29 cellular contexts compared by ENCODE assay signal in the genomic region with DNA sequence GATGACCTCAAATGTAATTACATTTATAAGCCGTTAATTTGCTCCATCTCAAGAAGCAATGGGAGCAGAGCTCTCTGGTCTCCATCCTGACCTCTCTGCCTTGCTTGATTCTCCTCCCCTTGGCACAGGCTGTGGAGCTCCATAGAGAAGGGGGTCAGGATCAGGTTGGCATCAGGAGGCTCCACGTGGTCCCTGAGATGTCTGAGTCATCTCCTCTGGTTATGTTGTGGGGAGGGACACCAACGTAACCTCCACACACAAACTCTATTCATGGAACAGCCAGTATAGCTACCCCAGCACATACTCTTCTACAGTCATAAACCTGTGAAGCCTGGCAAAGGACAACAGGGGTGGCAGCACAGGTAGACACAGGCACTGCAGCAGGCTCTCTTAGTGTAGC. TPM values are rescaled to one million over a fixed set of nuclear protein-coding genes. Genes with fewer than 3 reads are reported as not detected.
DNase-seq lines count a peak whose midpoint lies in the region; ATAC-seq and TF ChIP-seq lines count a peak whose summit lies in the region.
"Had no signal": no experiment of that assay in that cellular context is flagged by ENCODE, and none has a peak within 500 bp of the region (broad histone marks: within the 10 kb centered on the region; RNA-seq: fewer than 3 reads in every experiment).

No MANE protein-coding gene starts in this region.

- H3K27me3 ChIP-seq in CD4-positive, alpha-beta T cell (ENCODE audit: control insufficient read depth, insufficient read depth, low read length): no peaks in the 10 kb centered on the region
- H3K27me3 ChIP-seq in right cardiac atrium (ENCODE audit: control insufficient read depth, insufficient read depth): no peaks in the 10 kb centered on the region
- H3K27me3 ChIP-seq: gastroesophageal sphincter, right atrium auricular region, spleen, vagina had no signal

- peak overlapping the region; percentile 17 for H3K27ac Mint-ChIP-seq in activated CD4-positive, alpha-beta T cell treated with anti-CD3 and anti-CD28 coated beads, Interleukin-2, amount 10 ng/mL, durations not matched to agents 24 days and 14 days
- peak overlapping the region; percentile 96 for H3K27ac Mint-ChIP-seq in CD4-positive, alpha-beta T cell
- H3K27ac Mint-ChIP-seq in T-cell: peak overlapping the region; percentile 97 to 99
- H3K27ac Mint-ChIP-seq in central memory CD8-positive, alpha-beta T cell (ENCODE audit: low read depth): peak overlapping the region; percentile 57
- no peak overlapping the region for H3K27ac Mint-ChIP-seq in WTC11
- H3K27ac Mint-ChIP-seq: neural progenitor cell had no signal

- ATAC-seq in CD4-positive, alpha-beta T cell (ENCODE audit: poor library complexity): no peak
- ATAC-seq in T-cell (replicated peaks in 1 of 4) (no peak), WTC11 (no peak), right cardiac atrium (no peak)
- ATAC-seq in central memory CD8-positive, alpha-beta T cell (replicated peaks; ENCODE audit: extremely low read depth, poor library complexity, severe bottlenecking): no peak
- ATAC-seq: gastroesophageal sphincter, HepG2 had no signal

- H3K4me1 Mint-ChIP-seq in activated CD4-positive, alpha-beta T cell treated with anti-CD3 and anti-CD28 coated beads, Interleukin-2, amount 10 ng/mL, durations not matched to agents 24 days and 14 days: peaks cover 83% of the 10 kb centered on the region
- H3K4me1 Mint-ChIP-seq in CD4-positive, alpha-beta T cell (ENCODE audit: low read depth): peaks cover 94% of the 10 kb centered on the region
- H3K4me1 Mint-ChIP-seq in T-cell: peaks cover 94 to 98% (median 95%) of the 10 kb centered on the region in 3 donors
- peaks cover 89% of the 10 kb centered on the region for H3K4me1 Mint-ChIP-seq in central memory CD8-positive, alpha-beta T cell
- H3K4me1 Mint-ChIP-seq in WTC11: peaks cover 21% of the 10 kb centered on the region

- CTCF ChIA-PET in CD4-positive, alpha-beta T cell (lab: Charles Lee): interaction anchor here (3.9 kb wide), 1 partner anchor 74 kb away, joined by 17 read pairs; no protein-coding TSS in a partner anchor
- CTCF ChIA-PET in T-cell (lab: Charles Lee) (interaction anchor here in 1 of 2 donors (0.5 kb wide), 1 partner anchor 416 kb away, joined by 6 read pairs; no protein-coding TSS in a partner anchor), WTC11 (lab: Charles Lee) (no interaction called here)

- POLR2A ChIA-PET in CD4-positive, alpha-beta T cell (lab: Charles Lee): interaction anchor here (0.8 to 10.7 kb wide), 5 partner anchors 7 to 245 kb away, joined by 3 to 138 read pairs (median 4); partner anchors contain the start of genes TMSB10 and TRABD2A
- POLR2A ChIA-PET in T-cell (lab: Charles Lee) (no interaction called here), WTC11 (lab: Charles Lee) (no interaction called here)

- intact Hi-C loops in activated CD4-positive, alpha-beta T cell treated with anti-CD3 and anti-CD28 coated beads, Interleukin-2, amount 10 ng/mL, durations not matched to agents 24 days and 14 days (cut with micrococcal nuclease): no loop called here
- intact Hi-C loops in CD4-positive, alpha-beta T cell (cut with DNase I, micrococcal nuclease): loop anchor here in 1 of 2 experiments (5.0 kb wide), 1 partner anchor 70 kb away; no protein-coding TSS in a partner anchor
- intact Hi-C loops in right cardiac atrium (cut with DNase I): no loop called here

- H3K27ac ChIP-seq in CD4-positive, alpha-beta T cell (ENCODE audit: low read depth, low read length): peak overlapping the region; percentile 0
- H3K27ac ChIP-seq in right cardiac atrium (ENCODE audit: low read length): no peak overlapping the region
- H3K27ac ChIP-seq: gastroesophageal sphincter, HL-60, neural progenitor cell, right atrium auricular region, SJCRH30, spleen, thoracic aorta, vagina had no signal

- no peak for DNase-seq in activated CD4-positive, alpha-beta T cell treated with anti-CD3 and anti-CD28 coated beads, Interleukin-2, amount 10 ng/mL, durations not matched to agents 24 days and 14 days
- no peak for DNase-seq in activated CD4-positive, alpha-beta T cell treated with anti-CD3 and anti-CD28 coated beads, Interleukin-2, amount 50 U/mL, for 4 hours
- peak in 1 of 10 experiments; percentile 21 for DNase-seq in CD4-positive, alpha-beta T cell
- DNase-seq in T-cell (peak in 1 of 34 experiments; percentile 11), WTC11 (ENCODE audit: low spot score) (no peak), amniotic stem cell (lab: John Stamatoyannopoulos, UW) (no peak), right cardiac atrium (no peak)
- no peak for DNase-seq in central memory CD8-positive, alpha-beta T cell (ENCODE audit: low spot score in 2 of 2)
- DNase-seq: activated CD4-positive, alpha-beta T cell treated with anti-CD3 and anti-CD28 coated beads, Interleukin-2, amount 50 U/mL, for 1 hour; activated T-cell treated with anti-CD3 and anti-CD28 coated beads for 4 hours; Caco-2; cerebellar nuclear complex; DMS79; GDM1; hypothalamus; NCI-H146; NCI-H2107; NCI-H446; NCI-H774; SJCRH30; spleen; stimulated activated CD4-positive, alpha-beta T cell treated with anti-CD3 and anti-CD28 coated beads, Interleukin-4, amount 100 ng/mL, for 1 hour had no signal

- H3K9me3 ChIP-seq in CD4-positive, alpha-beta T cell (ENCODE audit: control insufficient read depth, low read length): peaks cover 9% of the 10 kb centered on the region
- no peaks in the 10 kb centered on the region for H3K9me3 ChIP-seq in right cardiac atrium (ENCODE audit: control insufficient read depth, low read length)
- H3K9me3 ChIP-seq: Caco-2, gastroesophageal sphincter, right atrium auricular region, SJCRH30, thoracic aorta, vagina had no signal

- no peaks in the 10 kb centered on the region for H3K27me3 Mint-ChIP-seq in activated CD4-positive, alpha-beta T cell treated with anti-CD3 and anti-CD28 coated beads, Interleukin-2, amount 10 ng/mL, durations not matched to agents 24 days and 14 days
- no peaks in the 10 kb centered on the region for H3K27me3 Mint-ChIP-seq in CD4-positive, alpha-beta T cell
- H3K27me3 Mint-ChIP-seq in T-cell (no peaks in the 10 kb centered on the region), WTC11 (ENCODE audit: low read depth) (peaks cover 41% of the 10 kb centered on the region)
- no peaks in the 10 kb centered on the region for H3K27me3 Mint-ChIP-seq in central memory CD8-positive, alpha-beta T cell

- TF ChIP-seq CTCF in CD4-positive, alpha-beta T cell (IDR thresholded peaks at IDR 0.05): no peak
- TF ChIP-seq CTCF in WTC11 (IDR thresholded peaks at IDR 0.05): no peak

- H3K4me3 Mint-ChIP-seq in activated CD4-positive, alpha-beta T cell treated with anti-CD3 and anti-CD28 coated beads, Interleukin-2, amount 10 ng/mL, durations not matched to agents 24 days and 14 days: no peak overlapping the region
- peak overlapping the region; percentile 35 for H3K4me3 Mint-ChIP-seq in CD4-positive, alpha-beta T cell
- H3K4me3 Mint-ChIP-seq in T-cell (peak overlapping the region in 1 of 3 donors; percentile 74), WTC11 (no peak overlapping the region)
- H3K4me3 Mint-ChIP-seq in central memory CD8-positive, alpha-beta T cell: no peak overlapping the region
- H3K4me3 Mint-ChIP-seq: neural progenitor cell had no signal

- no peaks in the 10 kb centered on the region for H3K4me1 ChIP-seq in right cardiac atrium (ENCODE audit: control insufficient read depth, insufficient read depth, low read length)
- H3K4me1 ChIP-seq: Caco-2, gastroesophageal sphincter, right atrium auricular region, SJCRH30, vagina had no signal

- peaks cover 20% of the 10 kb centered on the region for H3K9me3 Mint-ChIP-seq in activated CD4-positive, alpha-beta T cell treated with anti-CD3 and anti-CD28 coated beads, Interleukin-2, amount 10 ng/mL, durations not matched to agents 24 days and 14 days
- H3K9me3 Mint-ChIP-seq in CD4-positive, alpha-beta T cell: peaks cover 9% of the 10 kb centered on the region
- peaks cover 6 to 10% (median 7%) of the 10 kb centered on the region in 3 donors for H3K9me3 Mint-ChIP-seq in T-cell
- H3K9me3 Mint-ChIP-seq in central memory CD8-positive, alpha-beta T cell: peaks cover 5% of the 10 kb centered on the region
- peaks cover 20% of the 10 kb centered on the region for H3K9me3 Mint-ChIP-seq in WTC11

- H3K36me3 Mint-ChIP-seq in activated CD4-positive, alpha-beta T cell treated with anti-CD3 and anti-CD28 coated beads, Interleukin-2, amount 10 ng/mL, durations not matched to agents 24 days and 14 days (ENCODE audit: low read depth): peaks cover 75% of the 10 kb centered on the region
- H3K36me3 Mint-ChIP-seq in CD4-positive, alpha-beta T cell (ENCODE audit: low read depth): peaks cover 84% of the 10 kb centered on the region
- H3K36me3 Mint-ChIP-seq in T-cell (peaks cover 45% of the 10 kb centered on the region), WTC11 (peaks cover 9% of the 10 kb centered on the region)
- H3K36me3 Mint-ChIP-seq in central memory CD8-positive, alpha-beta T cell (ENCODE audit: insufficient read depth): peaks cover 5% of the 10 kb centered on the region
- H3K36me3 Mint-ChIP-seq: neural progenitor cell had no signal

- 76% methylated on average over 3 of the region's 3 CpGs for WGBS in right cardiac atrium

- no peak overlapping the region for H3K4me3 ChIP-seq in right cardiac atrium (ENCODE audit: low read length)
- H3K4me3 ChIP-seq: gastroesophageal sphincter, neural progenitor cell, right atrium auricular region, SJCRH30, spleen, thoracic aorta, vagina had no signal

TF ChIP-seq in WTC11, 78 proteins besides CTCF, POLR2A, EP300 and RAD21 (continues in another document):
- TF ChIP-seq, protein P1, sequence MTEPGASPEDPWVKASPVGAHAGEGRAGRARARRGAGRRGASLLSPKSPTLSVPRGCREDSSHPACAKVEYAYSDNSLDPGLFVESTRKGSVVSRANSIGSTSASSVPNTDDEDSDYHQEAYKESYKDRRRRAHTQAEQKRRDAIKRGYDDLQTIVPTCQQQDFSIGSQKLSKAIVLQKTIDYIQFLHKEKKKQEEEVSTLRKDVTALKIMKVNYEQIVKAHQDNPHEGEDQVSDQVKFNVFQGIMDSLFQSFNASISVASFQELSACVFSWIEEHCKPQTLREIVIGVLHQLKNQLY (CRISPR knock-in tag; IDR thresholded peaks at IDR 0.05): no peak
- TF ChIP-seq NFE2L1 (CRISPR knock-in tag; IDR thresholded peaks at IDR 0.05): no peak
- TF ChIP-seq NR1H2 (CRISPR knock-in tag; IDR thresholded peaks at IDR 0.05): no peak
- no peak for TF ChIP-seq TEAD1 (CRISPR knock-in tag; IDR thresholded peaks at IDR 0.05)

RNA-seq across cellular contexts. Expression of gene TRABD2A, which starts 29.0 kb away (rescaled TPM):
- total RNA-seq in activated CD4-positive, alpha-beta T cell treated with anti-CD3 and anti-CD28 coated beads, Interleukin-2, amount 10 ng/mL, durations not matched to agents 24 days and 14 days: 56.3 and 59.6 TPM in 2 replicates
- total RNA-seq in CD4-positive, alpha-beta T cell: 100 to 1,000 TPM; 166 to 170 TPM
- total RNA-seq in T-cell (100 to 1,000 TPM in 3 of 5 donors, 10 to 100 TPM in 2; 77.3 to 219 (median 106) TPM), WTC11 (2021) (7.1 to 12.1 TPM (median 7.5 TPM) in 3 replicates), right cardiac atrium (1 to 10 TPM in 1 of 4 donors, under 1 TPM in 3; 0.29 to 1.3 (median 0.71) TPM)
- 0.50 TPM for polyA plus RNA-seq in right cardiac atrium
- total RNA-seq: HepG2 had no signal

RNA-seq across cellular contexts. Expression of gene TMSB10, which starts 53.6 kb away (rescaled TPM):
- total RNA-seq in activated CD4-positive, alpha-beta T cell treated with anti-CD3 and anti-CD28 coated beads, Interleukin-2, amount 10 ng/mL, durations not matched to agents 24 days and 14 days: 2,196 and 2,218 TPM in 2 replicates
- 1,000 to 10,000 TPM; 1,969 to 2,001 TPM for total RNA-seq in CD4-positive, alpha-beta T cell
- 1,000 to 10,000 TPM; 1,423 to 1,890 (median 1,689) TPM for total RNA-seq in T-cell
- 869 to 943 TPM (median 911 TPM) in 3 replicates for total RNA-seq in WTC11 (2021)
- total RNA-seq in right cardiac atrium: 100 to 1,000 TPM; 341 to 630 (median 483) TPM
- 805 TPM for polyA plus RNA-seq in right cardiac atrium
